Comparison of ENCODE assay signal across 8 cellular contexts in the genomic region with DNA sequence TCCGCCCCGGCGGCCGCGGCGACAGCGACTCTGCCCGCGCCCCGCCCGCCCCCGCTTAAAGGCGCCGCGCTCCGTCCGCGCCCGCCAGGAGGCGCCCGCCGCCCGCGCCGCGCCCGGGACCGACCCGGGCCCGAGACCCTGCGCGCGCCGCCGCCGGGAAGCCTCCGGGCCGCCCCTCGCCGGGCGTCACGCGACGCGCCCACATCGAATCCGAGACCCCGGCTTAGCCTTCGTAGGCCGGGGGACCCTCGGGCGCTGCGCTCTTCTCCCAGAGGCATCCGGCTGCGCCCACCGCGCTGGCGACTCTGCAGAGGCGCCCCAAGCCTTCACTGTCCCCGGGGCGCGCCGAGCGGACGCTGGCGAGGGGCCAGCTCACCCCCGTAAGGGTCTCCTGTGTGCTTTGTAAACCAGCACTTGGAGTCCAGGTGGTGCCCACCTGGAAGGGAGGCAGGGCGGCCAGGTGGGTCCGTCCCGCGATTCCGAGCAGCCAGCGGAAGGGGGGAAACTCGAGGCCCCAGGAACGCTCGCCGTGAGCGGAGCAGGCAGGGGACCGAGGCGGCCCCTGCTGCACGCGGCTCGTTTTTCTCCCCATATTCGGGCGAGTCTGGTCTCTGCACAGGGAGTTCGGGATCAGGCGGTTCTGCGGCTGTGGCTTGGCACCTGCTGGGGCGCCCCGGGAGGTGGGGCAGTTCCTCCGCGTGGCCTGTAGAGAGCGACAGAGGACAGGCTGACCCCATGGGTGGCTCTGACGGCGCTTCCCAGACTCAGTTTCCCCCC. TPM values are rescaled to one million over a fixed set of nuclear protein-coding genes. Genes with fewer than 3 reads are reported as not detected.
DNase-seq lines count a peak whose midpoint lies in the region; ATAC-seq and TF ChIP-seq lines count a peak whose summit lies in the region.

No MANE protein-coding gene starts in this region.

- ATAC-seq in HG03039 (IDR thresholded peaks at IDR 0.05; ENCODE audit: unreplicated experiment), result no peak

- CTCF ChIA-PET in HEK293 (lab: Yijun Ruan, JAX), result interaction anchor here (0.5 to 5.8 kb wide), 64 partner anchors 9 to 965 kb away, joined by 3 to 86 read pairs (median 5); a partner anchor contains a TSS

- H2AK5ac ChIP-seq in mesenchymal stem cell (ENCODE audit: low read length, severe bottlenecking), result no peak overlapping the region

- H3K4ac ChIP-seq in mesenchymal stem cell (ENCODE audit: low read depth in 1 of 2, low read length in 2 of 2), result no peak overlapping the region

- H3K9ac ChIP-seq in mesenchymal stem cell (ENCODE audit: low read length), result peak overlapping the region; percentile 58

- peak overlapping the region; percentile 76 for H4K91ac ChIP-seq in mesenchymal stem cell (ENCODE audit: low read length)

- H3K9me3 ChIP-seq in HEK293 (ENCODE audit: control insufficient read depth, insufficient read depth, low read depth, low read length), result no peaks in the 10 kb centered on the region
- H3K9me3 ChIP-seq in mesenchymal stem cell (ENCODE audit: control insufficient read depth, low read length), result no peaks in the 10 kb centered on the region

- no peak overlapping the region for H2BK12ac ChIP-seq in mesenchymal stem cell (ENCODE audit: low read length in 2 of 2)

- no peak overlapping the region for H3K14ac ChIP-seq in mesenchymal stem cell (ENCODE audit: low read length in 2 of 2)

- peak overlapping the region; percentile 71 for H2BK15ac ChIP-seq in mesenchymal stem cell (ENCODE audit: low read depth, poor library complexity, severe bottlenecking)

- TF ChIP-seq CTCF in HEK293 (tag by site-specific recombination; IDR thresholded peaks at IDR 0.05), result peak; percentile 57

- H3K4me3 ChIP-seq in HEK293 (ENCODE audit: low read depth, low read length) (peak overlapping the region; percentile 42), mesenchymal stem cell (ENCODE audit: insufficient read depth in 1 of 2, low read depth in 1 of 2, low read length in 2 of 2) (peak overlapping the region; percentile 55 to 77)

- H3K23ac ChIP-seq in mesenchymal stem cell (ENCODE audit: low read length in 2 of 2), result peak overlapping the region in 1 of 2 experiments; percentile 16

- H3K79me1 ChIP-seq in mesenchymal stem cell (replicated peaks; ENCODE audit: low read length, poor library complexity, severe bottlenecking), result no peaks in the 10 kb centered on the region

- no peak overlapping the region for H2BK120ac ChIP-seq in mesenchymal stem cell (ENCODE audit: low read depth, low read length)

- 3% methylated on average over 71 of the region's 95 CpGs for WGBS in mesenchymal stem cell

- peak overlapping the region; percentile 87 for H3K4me2 ChIP-seq in mesenchymal stem cell (ENCODE audit: low read length, poor library complexity, severe bottlenecking)

- peak overlapping the region; percentile 62; the same call in 1 of the 2 replicates for H3K27ac ChIP-seq in HEK293 (ENCODE audit: extremely low read depth, low read depth, low read length)
- no peak overlapping the region for H3K27ac ChIP-seq in mesenchymal stem cell (ENCODE audit: low read length, poor library complexity, severe bottlenecking)

- peaks cover 4 to 6% of the 10 kb centered on the region in 2 experiments for H3K27me3 ChIP-seq in mesenchymal stem cell (ENCODE audit: control insufficient read depth in 1 of 2, insufficient read depth in 1 of 2, low read length in 2 of 2)

- POLR2A ChIA-PET in HEK293 (lab: Yijun Ruan, JAX), result interaction anchor here (0.6 to 1.7 kb wide), 10 partner anchors 9 to 236 kb away, joined by 3 to 8 read pairs (median 3); a partner anchor contains a TSS

- peak overlapping the region; percentile 42 for H2AFZ ChIP-seq in mesenchymal stem cell (ENCODE audit: low read depth, low read length)

- peak overlapping the region; percentile 42 for H4K8ac ChIP-seq in mesenchymal stem cell (ENCODE audit: low read length)

- no peaks in the 10 kb centered on the region for H3K36me3 ChIP-seq in HEK293 (ENCODE audit: control insufficient read depth in 2 of 2, insufficient read depth in 1 of 2, low read length in 2 of 2)
- no peaks in the 10 kb centered on the region for H3K36me3 ChIP-seq in mesenchymal stem cell (ENCODE audit: control insufficient read depth in 1 of 2, insufficient read depth in 2 of 2, low read depth in 1 of 2, low read length in 2 of 2)

- H3K4me1 ChIP-seq in HEK293 (ENCODE audit: control insufficient read depth, insufficient read depth, low read length) (peaks cover 2% of the 10 kb centered on the region; the same call in 1 of the 2 replicates), mesenchymal stem cell (ENCODE audit: control insufficient read depth, insufficient read depth, low read depth, low read length) (peaks cover 33% of the 10 kb centered on the region)

- H3K18ac ChIP-seq in mesenchymal stem cell (ENCODE audit: low read depth in 1 of 2, low read length in 2 of 2), result peak overlapping the region in 1 of 2 experiments; percentile 9

- peak; percentile 93 for DNase-seq in DMS53 (lab: John Stamatoyannopoulos, UW)
- peak; percentile 25 for DNase-seq in NCI-H226
- peak; percentile 73 to 78 for DNase-seq in activated CD4-positive, alpha-beta T cell treated with anti-CD3 and anti-CD28 coated beads, Interleukin-2, amount 50 U/mL, for 48 hours
- peak; percentile 50 for DNase-seq in effector CD8-positive, alpha-beta T cell (lab: John Stamatoyannopoulos, UW)
- peak; percentile 41 for DNase-seq in mesenchymal stem cell
- peak; percentile 49 for DNase-seq in stimulated activated CD8-positive, alpha-beta memory T cell treated with anti-CD3 and anti-CD28 coated beads, Interleukin-12 subunit alpha, Interleukin-12 subunit beta, amount 100 ng/mL, for 4 hours (ENCODE audit: low read depth)

- H2BK5ac ChIP-seq in mesenchymal stem cell (ENCODE audit: low read depth, low read length, poor library complexity, severe bottlenecking), result no peak overlapping the region

TF ChIP-seq in HEK293, 187 proteins besides CTCF, POLR2A, EP300 and RAD21 (continues in another document):
- TF ChIP-seq ZNF792 (tag by site-specific recombination; IDR thresholded peaks at IDR 0.05), result no peak
- TF ChIP-seq ZBTB7A (tag by site-specific recombination; IDR thresholded peaks at IDR 0.05; ENCODE audit: low read depth), result 0 out of 2 replicates have a peak, but pooled peaks have one; percentile 24
- TF ChIP-seq ZNF184 (tag by site-specific recombination; IDR thresholded peaks at IDR 0.05), result no peak
- TF ChIP-seq GLI4 (tag by site-specific recombination; IDR thresholded peaks at IDR 0.05), result no peak
- TF ChIP-seq ZNF10 (tag by site-specific recombination; IDR thresholded peaks at IDR 0.05), result no peak
- no peak; the same call in 1 of the 2 replicates for TF ChIP-seq ZNF24 (tag by site-specific recombination; IDR thresholded peaks at IDR 0.05)
- peak; percentile 5; the same call in 1 of the 2 replicates for TF ChIP-seq ZNF623 (tag by site-specific recombination; IDR thresholded peaks at IDR 0.05)
- no peak for TF ChIP-seq ZNF37A (tag by site-specific recombination; IDR thresholded peaks at IDR 0.05)
- TF ChIP-seq ZNF624 (tag by site-specific recombination; IDR thresholded peaks at IDR 0.05), result no peak
- 0 out of 2 replicates have a peak, but pooled peaks have one; percentile 38 for TF ChIP-seq ZFP69B (tag by site-specific recombination; IDR thresholded peaks at IDR 0.05)
- peak; percentile 63; the same call in 1 of the 2 replicates for TF ChIP-seq BCL11B (tag by site-specific recombination; IDR thresholded peaks at IDR 0.05; ENCODE audit: low read depth)
- TF ChIP-seq ZSCAN23 (tag by site-specific recombination; IDR thresholded peaks at IDR 0.05), result 0 out of 2 replicates have a peak, but pooled peaks have one; percentile 38
- no peak for TF ChIP-seq ZNF311 (tag by site-specific recombination; IDR thresholded peaks at IDR 0.05; ENCODE audit: borderline replicate concordance)
- TF ChIP-seq ZNF138 (tag by site-specific recombination; IDR thresholded peaks at IDR 0.05; ENCODE audit: borderline replicate concordance), result no peak
- TF ChIP-seq, protein P1, sequence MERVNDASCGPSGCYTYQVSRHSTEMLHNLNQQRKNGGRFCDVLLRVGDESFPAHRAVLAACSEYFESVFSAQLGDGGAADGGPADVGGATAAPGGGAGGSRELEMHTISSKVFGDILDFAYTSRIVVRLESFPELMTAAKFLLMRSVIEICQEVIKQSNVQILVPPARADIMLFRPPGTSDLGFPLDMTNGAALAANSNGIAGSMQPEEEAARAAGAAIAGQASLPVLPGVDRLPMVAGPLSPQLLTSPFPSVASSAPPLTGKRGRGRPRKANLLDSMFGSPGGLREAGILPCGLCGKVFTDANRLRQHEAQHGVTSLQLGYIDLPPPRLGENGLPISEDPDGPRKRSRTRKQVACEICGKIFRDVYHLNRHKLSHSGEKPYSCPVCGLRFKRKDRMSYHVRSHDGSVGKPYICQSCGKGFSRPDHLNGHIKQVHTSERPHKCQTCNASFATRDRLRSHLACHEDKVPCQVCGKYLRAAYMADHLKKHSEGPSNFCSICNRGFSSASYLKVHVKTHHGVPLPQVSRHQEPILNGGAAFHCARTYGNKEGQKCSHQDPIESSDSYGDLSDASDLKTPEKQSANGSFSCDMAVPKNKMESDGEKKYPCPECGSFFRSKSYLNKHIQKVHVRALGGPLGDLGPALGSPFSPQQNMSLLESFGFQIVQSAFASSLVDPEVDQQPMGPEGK (tag by site-specific recombination; IDR thresholded peaks at IDR 0.05), result peak; percentile 84
- peak; percentile 92 for TF ChIP-seq ZEB2 (tag by site-specific recombination; IDR thresholded peaks at IDR 0.05)
- peak; percentile 54; the same call in 1 of the 2 replicates for TF ChIP-seq BCL11A (tag by site-specific recombination; IDR thresholded peaks at IDR 0.05; ENCODE audit: low read depth)
- TF ChIP-seq ZNF785 (tag by site-specific recombination; IDR thresholded peaks at IDR 0.05), result no peak
- no peak for TF ChIP-seq RBAK (tag by site-specific recombination; IDR thresholded peaks at IDR 0.05)
- no peak for TF ChIP-seq ZFP41 (tag by site-specific recombination; IDR thresholded peaks at IDR 0.05; ENCODE audit: borderline replicate concordance)
- no peak for TF ChIP-seq ZNF514 (tag by site-specific recombination; IDR thresholded peaks at IDR 0.05)
- no peak for TF ChIP-seq ZNF112 (tag by site-specific recombination; IDR thresholded peaks at IDR 0.05)
- peak; percentile 44; the same call in 1 of the 2 replicates for TF ChIP-seq ZBTB20 (tag by site-specific recombination; IDR thresholded peaks at IDR 0.05)
- no peak for TF ChIP-seq YY2 (tag by site-specific recombination; IDR thresholded peaks at IDR 0.05)

RNA-seq across cellular contexts. Expression of a gene that starts 0.4 kb away (rescaled TPM):
- polyA plus RNA-seq in mesenchymal stem cell (2013, experiment 1 of 2), result 20.0 TPM
- polyA plus RNA-seq in mesenchymal stem cell (2013, experiment 2 of 2), result 17.9 TPM

RNA-seq across cellular contexts. Expression of a gene that starts 3.4 kb away (rescaled TPM):
- not detected for polyA plus RNA-seq in mesenchymal stem cell (2013, experiment 1 of 2)
- not detected for polyA plus RNA-seq in mesenchymal stem cell (2013, experiment 2 of 2)

RNA-seq across cellular contexts. Expression of a gene that starts 17.5 kb away (rescaled TPM):
- polyA plus RNA-seq in mesenchymal stem cell (2013, experiment 1 of 2), result 27.3 TPM
- 25.4 TPM for polyA plus RNA-seq in mesenchymal stem cell (2013, experiment 2 of 2)

RNA-seq across cellular contexts. Expression of a gene that starts 25.4 kb away (rescaled TPM):
- polyA plus RNA-seq in mesenchymal stem cell (2013, experiment 1 of 2), result not detected
- not detected for polyA plus RNA-seq in mesenchymal stem cell (2013, experiment 2 of 2)

RNA-seq across cellular contexts. Expression of a gene that starts 32.1 kb away (rescaled TPM):
- polyA plus RNA-seq in mesenchymal stem cell (2013, experiment 1 of 2), result 4.4 TPM
- polyA plus RNA-seq in mesenchymal stem cell (2013, experiment 2 of 2), result 4.3 TPM

Comparison
In these comparisons a context has a peak if more than half of its experiments do, and no peak if none do; other contexts are left out.
1. DNase-seq: peak in every context shown above with its lines; median percentile 93 in DMS53; 76 in activated CD4-positive, alpha-beta T cell treated with anti-CD3 and anti-CD28 coated beads, Interleukin-2, amount 50 U/mL, for 48 hours; 50 in effector CD8-positive, alpha-beta T cell; 49 in stimulated activated CD8-positive, alpha-beta memory T cell treated with anti-CD3 and anti-CD28 coated beads, Interleukin-12 subunit alpha, Interleukin-12 subunit beta, amount 100 ng/mL, for 4 hours; 41 in mesenchymal stem cell; 25 in NCI-H226.